30 cellular contexts compared by ENCODE assay signal in genomic region chr5:57448751-57449150, GRCh38. TPM values are rescaled to one million over a fixed set of nuclear protein-coding genes. Genes with fewer than 3 reads are reported as not detected.
A peak's percentile ranks its signal among the peaks of the same experiment; 100 is the strongest.
DNase-seq lines count a peak whose midpoint lies in the region; ATAC-seq and TF ChIP-seq lines count a peak whose summit lies in the region.
"Had no signal": no experiment of that assay in that cellular context is flagged by ENCODE, and none has a peak within 500 bp of the region (broad histone marks: within the 10 kb centered on the region; RNA-seq: fewer than 3 reads in every experiment).

No MANE protein-coding gene starts in this region.

- no peaks in the 10 kb centered on the region for H4K20me1 ChIP-seq in Loucy (ENCODE audit: insufficient read depth, low read length, poor library complexity, severe bottlenecking)

- CTCF ChIA-PET in activated CD4-positive, alpha-beta T cell treated with anti-CD3 and anti-CD28 coated beads for 36 hours (lab: Charles Lee), result interaction anchor here (0.7 kb wide), 1 partner anchor 87 kb away, joined by 3 read pairs; no protein-coding TSS in a partner anchor

- H3K4me1 ChIP-seq in Loucy (ENCODE audit: insufficient read depth, low read length, poor library complexity, severe bottlenecking), result peaks cover 53% of the 10 kb centered on the region

- no peaks in the 10 kb centered on the region for H3K79me2 ChIP-seq in Loucy (ENCODE audit: insufficient read depth, low read length)

- no peak overlapping the region for H3K4me3 ChIP-seq in Loucy (ENCODE audit: low read length, poor library complexity, severe bottlenecking)
- H3K4me3 ChIP-seq: adrenal gland, right atrium auricular region, spleen had no signal

- no peaks in the 10 kb centered on the region for H3K36me3 ChIP-seq in Loucy (ENCODE audit: insufficient read depth, low read length)
- H3K36me3 ChIP-seq: adrenal gland, brain microvascular endothelial cell, right atrium auricular region, spleen had no signal

- H3F3A ChIP-seq in Loucy (ENCODE audit: low read depth), result peaks cover 15% of the 10 kb centered on the region

- DNase-seq in chondrocyte (ENCODE audit: low spot score) (no peak), nephron progenitor cell (no peak), mucosa of gallbladder (ENCODE audit: low spot score) (no peak), NCI-H2029 (lab: John Stamatoyannopoulos, UW) (no peak), globus pallidus (ENCODE audit: low spot score) (no peak)
- DNase-seq in activated CD4-positive, alpha-beta T cell treated with anti-CD3 and anti-CD28 coated beads for 36 hours, result no peak
- DNase-seq: activated CD8-positive, alpha-beta memory T cell treated with anti-CD3 and anti-CD28 coated beads, Interleukin-2, amount 50 U/mL, for 48 hours; activated CD8-positive, alpha-beta T cell treated with anti-CD3 and anti-CD28 coated beads for 36 hours; activated naive CD4-positive, alpha-beta T cell treated with anti-CD3 and anti-CD28 coated beads, Interleukin-2, amount 10 ng/mL, durations not matched to agents 7 days and 5 days; adrenal gland; brain microvascular endothelial cell; C1 segment of cervical spinal cord; COR-L47; hippocampal formation; left cardiac atrium; NCI-H1092; NCI-H1694; NCI-H2171 treated with DMSO at 0.1 percent for 48 hours; NCI-H510A; posterior cingulate gyrus; RPMI8226; spleen; stimulated activated CD4-positive, alpha-beta T cell treated with anti-CD3 and anti-CD28 coated beads, Interleukin-2, amount 100 ng/mL, for 24 hours; stimulated activated naive CD8-positive, alpha-beta T cell treated with anti-CD3 and anti-CD28 coated beads, Interleukin-15, Interleukin-2, amounts not matched to agents 100 U/mL and 50 U/mL, for 24 hours; T-helper 2 cell had no signal

- H3K9ac ChIP-seq in Loucy (ENCODE audit: low read depth, low read length, poor library complexity, severe bottlenecking), result no peak overlapping the region

- no peak for ATAC-seq in activated CD4-positive, alpha-beta T cell treated with anti-CD3 and anti-CD28 coated beads for 36 hours
- ATAC-seq: activated CD8-positive, alpha-beta T cell treated with anti-CD3 and anti-CD28 coated beads for 36 hours; left cardiac atrium; stimulated activated naive CD8-positive, alpha-beta T cell treated with anti-CD3 and anti-CD28 coated beads, Interleukin-15, Interleukin-2, amounts not matched to agents 100 U/mL and 50 U/mL, for 24 hours had no signal

- no peaks in the 10 kb centered on the region for H3K27me3 Mint-ChIP-seq in chondrocyte (ENCODE audit: low read depth)
- H3K27me3 Mint-ChIP-seq in nephron progenitor cell (ENCODE audit: low read depth, poor library complexity), result peaks cover 7% of the 10 kb centered on the region
- H3K27me3 Mint-ChIP-seq in activated CD4-positive, alpha-beta T cell treated with anti-CD3 and anti-CD28 coated beads for 36 hours, result peaks cover 3% of the 10 kb centered on the region
- H3K27me3 Mint-ChIP-seq: activated CD8-positive, alpha-beta T cell treated with anti-CD3 and anti-CD28 coated beads for 36 hours had no signal

- POLR2A ChIA-PET in activated CD4-positive, alpha-beta T cell treated with anti-CD3 and anti-CD28 coated beads for 36 hours (lab: Charles Lee), result no interaction called here

- H3K36me3 Mint-ChIP-seq in chondrocyte (ENCODE audit: low read depth) (peaks cover 2% of the 10 kb centered on the region), nephron progenitor cell (ENCODE audit: low read depth) (no peaks in the 10 kb centered on the region)
- H3K36me3 Mint-ChIP-seq in activated CD4-positive, alpha-beta T cell treated with anti-CD3 and anti-CD28 coated beads for 36 hours (ENCODE audit: low read depth), result no peaks in the 10 kb centered on the region
- H3K36me3 Mint-ChIP-seq: activated naive CD4-positive, alpha-beta T cell treated with anti-CD3 and anti-CD28 coated beads, Interleukin-2, amount 10 ng/mL, durations not matched to agents 7 days and 5 days had no signal

- H3K27me3 ChIP-seq in Loucy (ENCODE audit: insufficient read depth, low read length, poor library complexity, severe bottlenecking), result no peaks in the 10 kb centered on the region
- H3K27me3 ChIP-seq: adrenal gland, brain microvascular endothelial cell, right atrium auricular region had no signal

- no peak overlapping the region for H3K4me3 Mint-ChIP-seq in chondrocyte (ENCODE audit: unreplicated experiment)
- no peak overlapping the region for H3K4me3 Mint-ChIP-seq in nephron progenitor cell
- H3K4me3 Mint-ChIP-seq in activated CD4-positive, alpha-beta T cell treated with anti-CD3 and anti-CD28 coated beads for 36 hours, result no peak overlapping the region
- H3K4me3 Mint-ChIP-seq: activated CD8-positive, alpha-beta T cell treated with anti-CD3 and anti-CD28 coated beads for 36 hours; activated naive CD4-positive, alpha-beta T cell treated with anti-CD3 and anti-CD28 coated beads, Interleukin-2, amount 10 ng/mL, durations not matched to agents 7 days and 5 days; neural crest cell had no signal

- H3K4me1 Mint-ChIP-seq in chondrocyte (ENCODE audit: low read depth) (peaks cover 64% of the 10 kb centered on the region), nephron progenitor cell (peaks cover 52% of the 10 kb centered on the region)
- H3K4me1 Mint-ChIP-seq in activated CD4-positive, alpha-beta T cell treated with anti-CD3 and anti-CD28 coated beads for 36 hours, result peaks cover 13% of the 10 kb centered on the region

- intact Hi-C loops in activated CD4-positive, alpha-beta T cell treated with anti-CD3 and anti-CD28 coated beads for 36 hours (cut with DNase I, micrococcal nuclease), result no loop called here

- no peak for TF ChIP-seq CTCF in Loucy (conservative IDR thresholded peaks at IDR 0.05; ENCODE audit: low read length)
- no peak for TF ChIP-seq CTCF in chondrocyte (IDR thresholded peaks at IDR 0.05)
- no peak for TF ChIP-seq CTCF in nephron progenitor cell (IDR thresholded peaks at IDR 0.05)

- H2AFZ ChIP-seq in Loucy (ENCODE audit: low read length), result peak overlapping the region; percentile 70

- H3K9me3 Mint-ChIP-seq in chondrocyte (ENCODE audit: low read depth) (peaks cover 2% of the 10 kb centered on the region), nephron progenitor cell (no peaks in the 10 kb centered on the region)
- no peaks in the 10 kb centered on the region for H3K9me3 Mint-ChIP-seq in activated CD4-positive, alpha-beta T cell treated with anti-CD3 and anti-CD28 coated beads for 36 hours (ENCODE audit: low read depth)
- H3K9me3 Mint-ChIP-seq: activated CD8-positive, alpha-beta T cell treated with anti-CD3 and anti-CD28 coated beads for 36 hours; activated naive CD4-positive, alpha-beta T cell treated with anti-CD3 and anti-CD28 coated beads, Interleukin-2, amount 10 ng/mL, durations not matched to agents 7 days and 5 days had no signal

- no peaks in the 10 kb centered on the region for H3K9me3 ChIP-seq in Loucy (ENCODE audit: insufficient read depth, low read depth, low read length)
- H3K9me3 ChIP-seq: adrenal gland, right atrium auricular region, spleen had no signal

- H3K4me2 ChIP-seq in Loucy (ENCODE audit: low read depth, low read length, poor library complexity, severe bottlenecking), result no peak overlapping the region

- H3K9me2 ChIP-seq in Loucy (replicated peaks; ENCODE audit: low read depth, low read length), result no peaks in the 10 kb centered on the region

- peak overlapping the region; percentile 57 for H3K27ac Mint-ChIP-seq in chondrocyte (ENCODE audit: unreplicated experiment)
- H3K27ac Mint-ChIP-seq in nephron progenitor cell, result peak overlapping the region; percentile 94
- no peak overlapping the region for H3K27ac Mint-ChIP-seq in activated CD4-positive, alpha-beta T cell treated with anti-CD3 and anti-CD28 coated beads for 36 hours
- H3K27ac Mint-ChIP-seq: activated CD8-positive, alpha-beta T cell treated with anti-CD3 and anti-CD28 coated beads for 36 hours; activated naive CD4-positive, alpha-beta T cell treated with anti-CD3 and anti-CD28 coated beads, Interleukin-2, amount 10 ng/mL, durations not matched to agents 7 days and 5 days had no signal

RNA-seq across cellular contexts. Expression of gene ACTBL2, which starts 33.9 kb away (rescaled TPM):
- total RNA-seq in chondrocyte, result 0.10 TPM in 1 of 3 replicates, not detected in the others
- not detected for total RNA-seq in activated CD4-positive, alpha-beta T cell treated with anti-CD3 and anti-CD28 coated beads for 36 hours
- total RNA-seq in mucosa of gallbladder, result not detected
- total RNA-seq: activated CD8-positive, alpha-beta T cell treated with anti-CD3 and anti-CD28 coated beads for 36 hours; adrenal gland; fibroblast of lung; left cardiac atrium; lung microvascular endothelial cell; neural crest cell; spleen had no signal
